In genomic region chr2:143994936-143995335, GRCh38 we compare ENCODE assay signal across 23 cellular contexts.
"Had no signal": no experiment of that assay in that cellular context is flagged by ENCODE, and none has a peak within 500 bp of the region (broad histone marks: within the 10 kb centered on the region; RNA-seq: fewer than 3 reads in every experiment).

No MANE protein-coding gene starts in this region.

- H3K9me2 ChIP-seq: SK-N-SH had no signal

- H3K9ac ChIP-seq: SK-N-SH had no signal

- H3K4me3 ChIP-seq: MG63 had no signal

- H3K27me3 ChIP-seq: MG63 had no signal

- H3K4me2 ChIP-seq: SK-N-SH had no signal

- H3K36me3 ChIP-seq: MG63 had no signal

- H3K27ac ChIP-seq: HL-60, RWPE1 had no signal

- DNase-seq: KBM-7, MG63, NCI-H1092, NCI-H1105 treated with DMSO at 0.1 percent for 48 hours, NCI-H1417 treated with DMSO at 0.1 percent for 48 hours, NCI-H146, NCI-H1694 treated with DMSO at 0.1 percent for 48 hours, NCI-H1930, NCI-H2081 treated with DMSO at 0.1 percent for 48 hours, NCI-H2171, NCI-H226, NCI-H446, NCI-H510A, NCI-H524 treated with DMSO at 0.1 percent for 48 hours, NCI-H69, NCI-H774, SHP77, SK-N-SH, SW 1271, T-helper 1 cell had no signal

- ATAC-seq: Panc1 had no signal
